In the genomic region with DNA sequence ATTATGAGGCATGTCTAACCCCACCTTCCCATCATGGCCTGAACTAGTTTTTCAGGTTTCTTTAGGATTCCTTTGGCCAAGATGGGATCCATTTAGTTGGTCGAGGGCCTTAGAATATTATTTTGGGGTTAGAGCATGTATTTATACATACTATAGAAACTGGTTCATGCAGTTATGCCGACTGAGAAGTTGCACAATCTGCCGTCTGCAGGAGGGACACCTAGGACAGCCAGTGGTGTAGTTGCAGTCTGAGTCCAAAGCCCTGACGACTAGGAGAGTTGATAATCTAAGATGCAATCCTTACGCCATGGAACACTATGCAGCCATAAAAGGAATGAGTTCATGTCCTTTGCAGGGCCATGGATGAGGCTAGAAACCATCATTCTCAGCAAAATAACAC, we compare ENCODE assay signal across 33 cellular contexts.
"Had no signal": no experiment of that assay in that cellular context is flagged by ENCODE, and none has a peak within 500 bp of the region (broad histone marks: within the 10 kb centered on the region; RNA-seq: fewer than 3 reads in every experiment).

No MANE protein-coding gene starts in this region.

- DNase-seq: activated B cell treated with CpG ODN at 0.5 μM for 24 hours; activated CD4-positive, alpha-beta memory T cell treated with anti-CD3 and anti-CD28 coated beads, Interleukin-2, amount 10 ng/mL, durations not matched to agents 7 days and 5 days; activated CD4-positive, alpha-beta T cell treated with anti-CD3 and anti-CD28 coated beads for 36 hours; activated CD4-positive, alpha-beta T cell treated with anti-CD3 and anti-CD28 coated beads, Interleukin-2, amount 10 ng/mL, durations not matched to agents 7 days and 5 days; activated CD4-positive, alpha-beta T cell treated with anti-CD3 and anti-CD28 coated beads, Interleukin-2, amount 50 U/mL, for 4 hours; activated CD4-positive, CD25-positive, alpha-beta regulatory T cell treated with anti-CD3 and anti-CD28 coated beads, Interleukin-2, amount 50 U/mL, for 72 hours; activated CD8-positive, alpha-beta memory T cell treated with anti-CD3 and anti-CD28 coated beads, Interleukin-2, amount 50 U/mL, for 48 hours; activated gamma-delta T cell; activated naive CD4-positive, alpha-beta T cell; activated naive CD4-positive, alpha-beta T cell treated with anti-CD3 and anti-CD28 coated beads, Interleukin-2, amount 10 ng/mL, durations not matched to agents 7 days and 5 days; activated naive CD8-positive, alpha-beta T cell treated with anti-CD3 and anti-CD28 coated beads, Interleukin-2, amount 10 ng/mL, durations not matched to agents 7 days and 5 days; activated T-cell treated with anti-CD3 and anti-CD28 coated beads for 4 hours; activated T-cell treated with anti-CD3 and anti-CD28 coated beads, Interleukin-2, amount 50 U/mL, for 24 hours; activated T-cell treated with anti-CD3 and anti-CD28 coated beads, Interleukin-2, amount 50 U/mL, for 72 hours; central memory CD4-positive, alpha-beta T cell; cerebellar nuclear complex; colonic mucosa; effector CD8-positive, alpha-beta T cell; erythroblast; foreskin keratinocyte; gastrocnemius medialis; glutamatergic neuron; T-helper 1 cell; T-helper 17 cell; T1000; WERI-Rb-1 had no signal

- H3K4me3 ChIP-seq: ascending aorta, breast epithelium, cardiac muscle cell, colonic mucosa, esophagus muscularis mucosa, gastrocnemius medialis had no signal

- H3K36me3 Mint-ChIP-seq: activated naive CD4-positive, alpha-beta T cell treated with anti-CD3 and anti-CD28 coated beads, Interleukin-2, amount 10 ng/mL, durations not matched to agents 7 days and 5 days; activated naive CD4-positive, alpha-beta T cell treated with anti-CD3 and anti-CD28 coated beads, Interleukin-2, amount 50 U/mL, for 72 hours; activated naive CD8-positive, alpha-beta T cell treated with anti-CD3 and anti-CD28 coated beads, Interleukin-2, amount 10 ng/mL, durations not matched to agents 7 days and 5 days; brain had no signal

- H3K9me3 ChIP-seq: ascending aorta, breast epithelium, colonic mucosa, esophagus muscularis mucosa, gastrocnemius medialis had no signal

- H3K4me3 Mint-ChIP-seq: activated B cell treated with CpG ODN at 0.5 μM for 24 hours; activated CD4-positive, alpha-beta memory T cell treated with anti-CD3 and anti-CD28 coated beads, Interleukin-2, amount 10 ng/mL, durations not matched to agents 7 days and 5 days; activated CD4-positive, alpha-beta T cell treated with anti-CD3 and anti-CD28 coated beads for 36 hours; activated CD4-positive, alpha-beta T cell treated with anti-CD3 and anti-CD28 coated beads, Interleukin-2, amount 10 ng/mL, durations not matched to agents 7 days and 5 days; activated naive CD4-positive, alpha-beta T cell treated with anti-CD3 and anti-CD28 coated beads, Interleukin-2, amount 10 ng/mL, durations not matched to agents 7 days and 5 days; activated naive CD8-positive, alpha-beta T cell treated with anti-CD3 and anti-CD28 coated beads, Interleukin-2, amount 10 ng/mL, durations not matched to agents 7 days and 5 days; activated T-cell treated with anti-CD3 and anti-CD28 coated beads, Interleukin-2, amount 50 U/mL, for 24 hours; activated T-cell treated with anti-CD3 and anti-CD28 coated beads, Interleukin-2, amount 50 U/mL, for 72 hours; brain; T-helper 17 cell; T-helper 2 cell treated with Interferon-gamma antibody and Interleukin-4, amounts not matched to agents 5 μg/mL and 100 μg/mL, for 36 hours had no signal

- H3K27me3 ChIP-seq: ascending aorta, breast epithelium, cardiac muscle cell, colonic mucosa, esophagus muscularis mucosa, foreskin keratinocyte, gastrocnemius medialis had no signal

- H3K9me3 Mint-ChIP-seq: activated B cell treated with CpG ODN at 0.5 μM for 24 hours; activated CD4-positive, alpha-beta T cell treated with anti-CD3 and anti-CD28 coated beads, Interleukin-2, amount 10 ng/mL, durations not matched to agents 7 days and 5 days; brain had no signal

- H3K27me3 Mint-ChIP-seq: activated B cell treated with CpG ODN at 0.5 μM for 24 hours; activated CD4-positive, alpha-beta memory T cell treated with anti-CD3 and anti-CD28 coated beads, Interleukin-2, amount 10 ng/mL, durations not matched to agents 7 days and 5 days; activated CD4-positive, alpha-beta T cell treated with anti-CD3 and anti-CD28 coated beads for 36 hours; activated CD4-positive, alpha-beta T cell treated with anti-CD3 and anti-CD28 coated beads, Interleukin-2, amount 10 ng/mL, durations not matched to agents 7 days and 5 days; activated naive CD4-positive, alpha-beta T cell treated with anti-CD3 and anti-CD28 coated beads, Interleukin-2, amount 10 ng/mL, durations not matched to agents 7 days and 5 days; activated naive CD8-positive, alpha-beta T cell treated with anti-CD3 and anti-CD28 coated beads, Interleukin-2, amount 10 ng/mL, durations not matched to agents 7 days and 5 days; activated T-cell treated with anti-CD3 and anti-CD28 coated beads, Interleukin-2, amount 50 U/mL, for 24 hours; T-helper 17 cell had no signal

- ATAC-seq: activated CD4-positive, alpha-beta T cell treated with anti-CD3 and anti-CD28 coated beads for 36 hours; activated naive CD4-positive, alpha-beta T cell treated with anti-CD3 and anti-CD28 coated beads, Interleukin-2, amount 50 U/mL, for 72 hours; activated T-cell treated with anti-CD3 and anti-CD28 coated beads, Interleukin-2, amount 50 U/mL, for 72 hours; foreskin keratinocyte; gastrocnemius medialis; T-helper 17 cell had no signal

- H3K36me3 ChIP-seq: ascending aorta, breast epithelium, cardiac muscle cell, colonic mucosa, esophagus muscularis mucosa, gastrocnemius medialis, WERI-Rb-1 had no signal

- H3K4me1 ChIP-seq: ascending aorta, breast epithelium, colonic mucosa, esophagus muscularis mucosa, foreskin keratinocyte, gastrocnemius medialis had no signal

- H3K27ac ChIP-seq: ascending aorta, breast epithelium, cardiac muscle cell, colonic mucosa, esophagus muscularis mucosa, foreskin keratinocyte, gastrocnemius medialis, WERI-Rb-1 had no signal

- H3K27ac Mint-ChIP-seq: activated B cell treated with CpG ODN at 0.5 μM for 24 hours; activated CD4-positive, alpha-beta memory T cell treated with anti-CD3 and anti-CD28 coated beads, Interleukin-2, amount 10 ng/mL, durations not matched to agents 7 days and 5 days; activated CD4-positive, alpha-beta T cell treated with anti-CD3 and anti-CD28 coated beads for 36 hours; activated CD4-positive, alpha-beta T cell treated with anti-CD3 and anti-CD28 coated beads, Interleukin-2, amount 10 ng/mL, durations not matched to agents 7 days and 5 days; activated naive CD4-positive, alpha-beta T cell treated with anti-CD3 and anti-CD28 coated beads, Interleukin-2, amount 10 ng/mL, durations not matched to agents 7 days and 5 days; activated naive CD4-positive, alpha-beta T cell treated with anti-CD3 and anti-CD28 coated beads, Interleukin-2, amount 50 U/mL, for 72 hours; activated naive CD8-positive, alpha-beta T cell treated with anti-CD3 and anti-CD28 coated beads, Interleukin-2, amount 10 ng/mL, durations not matched to agents 7 days and 5 days; activated T-cell treated with anti-CD3 and anti-CD28 coated beads, Interleukin-2, amount 50 U/mL, for 24 hours; activated T-cell treated with anti-CD3 and anti-CD28 coated beads, Interleukin-2, amount 50 U/mL, for 72 hours; brain; T-helper 17 cell; T-helper 2 cell treated with Interferon-gamma antibody and Interleukin-4, amounts not matched to agents 5 μg/mL and 100 μg/mL, for 36 hours had no signal

- H3K4me1 Mint-ChIP-seq: activated B cell treated with CpG ODN at 0.5 μM for 24 hours; activated CD4-positive, alpha-beta memory T cell treated with anti-CD3 and anti-CD28 coated beads, Interleukin-2, amount 10 ng/mL, durations not matched to agents 7 days and 5 days; activated CD4-positive, alpha-beta T cell treated with anti-CD3 and anti-CD28 coated beads for 36 hours; activated CD4-positive, alpha-beta T cell treated with anti-CD3 and anti-CD28 coated beads, Interleukin-2, amount 10 ng/mL, durations not matched to agents 7 days and 5 days; activated naive CD4-positive, alpha-beta T cell treated with anti-CD3 and anti-CD28 coated beads, Interleukin-2, amount 10 ng/mL, durations not matched to agents 7 days and 5 days; activated naive CD8-positive, alpha-beta T cell treated with anti-CD3 and anti-CD28 coated beads, Interleukin-2, amount 10 ng/mL, durations not matched to agents 7 days and 5 days; brain; T-helper 17 cell had no signal
